ENCODE assay signal across 11 cellular contexts in the genomic region with DNA sequence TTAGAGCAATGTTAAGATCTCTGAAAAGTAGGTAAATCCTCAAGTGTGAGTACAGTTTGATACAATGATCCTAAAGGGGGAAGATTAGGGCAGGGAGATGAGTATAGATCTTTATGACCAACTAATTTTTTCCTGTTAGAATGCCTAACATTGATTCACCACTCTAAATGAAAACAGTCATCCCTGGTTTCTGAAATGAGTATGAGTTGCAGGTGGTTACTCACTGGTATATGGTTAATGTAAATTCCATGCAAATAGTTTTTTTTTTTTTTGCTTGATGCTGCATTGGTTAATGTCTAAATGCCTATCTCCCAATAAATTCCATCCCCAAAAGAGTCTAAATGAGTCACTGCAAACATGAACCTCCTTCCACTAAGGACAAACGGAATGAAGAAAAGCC. TPM values are rescaled to one million over a fixed set of nuclear protein-coding genes. Genes with fewer than 3 reads are reported as not detected.
A peak's percentile ranks its signal among the peaks of the same experiment; 100 is the strongest.
DNase-seq lines count a peak whose midpoint lies in the region; ATAC-seq and TF ChIP-seq lines count a peak whose summit lies in the region.
"Had no signal": no experiment of that assay in that cellular context is flagged by ENCODE, and none has a peak within 500 bp of the region (broad histone marks: within the 10 kb centered on the region; RNA-seq: fewer than 3 reads in every experiment).

No MANE protein-coding gene starts in this region.

- H4K91ac ChIP-seq in neuronal stem cell (ENCODE audit: low read depth, low read length, poor library complexity): no peak overlapping the region

- H3K14ac ChIP-seq in neuronal stem cell (ENCODE audit: low read length): no peak overlapping the region

- TF ChIP-seq CTCF in foreskin fibroblast (IDR thresholded peaks at IDR 0.05; ENCODE audit: low read depth, low read length): no peak
- no peak for TF ChIP-seq CTCF in OCI-LY7 (conservative IDR thresholded peaks at IDR 0.05; ENCODE audit: low read length)
- no peak for TF ChIP-seq CTCF in adrenal gland (IDR thresholded peaks at IDR 0.05)
- TF ChIP-seq CTCF in ascending aorta (IDR thresholded peaks at IDR 0.05): no peak

- no peak overlapping the region for H2BK15ac ChIP-seq in neuronal stem cell (ENCODE audit: low read length)

- peak; percentile 88 for ATAC-seq in GM18520 (IDR thresholded peaks at IDR 0.05; ENCODE audit: unreplicated experiment)
- ATAC-seq in GM21723 (IDR thresholded peaks at IDR 0.05; ENCODE audit: unreplicated experiment): peak; percentile 38
- peak; percentile 63 for ATAC-seq in HG03460 (IDR thresholded peaks at IDR 0.05; ENCODE audit: unreplicated experiment)

- H3K9me3 ChIP-seq in OCI-LY7 (ENCODE audit: low read length) (no peaks in the 10 kb centered on the region), neuronal stem cell (replicated peaks in 1 of 2; ENCODE audit: control insufficient read depth in 2 of 2, insufficient read depth in 1 of 2, low read depth in 1 of 2, low read length in 2 of 2) (no peaks in the 10 kb centered on the region), adrenal gland (replicated peaks in 1 of 3) (no peaks in the 10 kb centered on the region), ascending aorta (no peaks in the 10 kb centered on the region)

- no peaks in the 10 kb centered on the region for H4K20me1 ChIP-seq in OCI-LY7 (ENCODE audit: insufficient read depth, low read length)

- H3K36me3 ChIP-seq in OCI-LY7 (ENCODE audit: insufficient read depth, low read length) (no peaks in the 10 kb centered on the region), neuronal stem cell (replicated peaks in 1 of 2; ENCODE audit: control insufficient read depth in 2 of 2, insufficient read depth in 2 of 2, low read length in 2 of 2) (no peaks in the 10 kb centered on the region), adrenal gland (replicated peaks in 1 of 2) (no peaks in the 10 kb centered on the region), ascending aorta (no peaks in the 10 kb centered on the region)
- H3K36me3 ChIP-seq: cardiac muscle cell had no signal

- no peak overlapping the region for H2BK12ac ChIP-seq in neuronal stem cell (ENCODE audit: low read length)

- no TSS peak for BruUV-seq in OCI-LY7 (replicated peaks; lab: Mats Ljungman, UMichigan)

- no peak overlapping the region for H3K4ac ChIP-seq in neuronal stem cell (ENCODE audit: low read length)

- H3K79me1 ChIP-seq in neuronal stem cell (ENCODE audit: low read depth, low read length): no peaks in the 10 kb centered on the region

- H3K9ac ChIP-seq in neuronal stem cell (ENCODE audit: low read depth, low read length, poor library complexity): no peak overlapping the region

- WGBS in neuronal stem cell (ENCODE audit: extremely low coverage in 2 of 2, insufficient read length in 2 of 2, insufficient replicate concordance in 1 of 2), 2 donors: no CpG with 5 or more reads among the region's 1 CpG
- WGBS in adrenal gland, 4 donors: 74 to 95% (median 76%) methylated on average over 1 of the region's 1 CpG

- no peaks in the 10 kb centered on the region for H3K9me2 ChIP-seq in OCI-LY7 (ENCODE audit: insufficient read depth, low read length)

- no peak overlapping the region for H2AK5ac ChIP-seq in neuronal stem cell (ENCODE audit: low read depth, low read length)

- H2BK5ac ChIP-seq in neuronal stem cell (ENCODE audit: low read length): no peak overlapping the region

- H3K27ac ChIP-seq in OCI-LY7 (ENCODE audit: low read depth, low read length, poor library complexity, severe bottlenecking) (no peak overlapping the region), neuronal stem cell (replicated peaks; ENCODE audit: low read length) (no peak overlapping the region), adrenal gland (no peak overlapping the region), ascending aorta (no peak overlapping the region)
- H3K27ac ChIP-seq: cardiac muscle cell had no signal

- H3K4me3 ChIP-seq in foreskin fibroblast (ENCODE audit: low read depth in 1 of 2, low read length in 2 of 2) (no peak overlapping the region), OCI-LY7 (ENCODE audit: low read depth, low read length, poor library complexity, severe bottlenecking) (no peak overlapping the region), neuronal stem cell (ENCODE audit: low read length in 2 of 2) (no peak overlapping the region), adrenal gland (no peak overlapping the region), ascending aorta (no peak overlapping the region)
- H3K4me3 ChIP-seq: cardiac muscle cell had no signal

- POLR2A ChIA-PET in OCI-LY7 (lab: Charles Lee): no interaction called here

- H3K4me2 ChIP-seq in OCI-LY7 (ENCODE audit: low read length) (no peak overlapping the region), neuronal stem cell (ENCODE audit: insufficient read depth, low read length, poor library complexity, severe bottlenecking) (no peak overlapping the region)

- H2AFZ ChIP-seq in OCI-LY7 (ENCODE audit: low read length): no peak overlapping the region
- H2AFZ ChIP-seq in neuronal stem cell (ENCODE audit: low read length): no peak overlapping the region

- no peak overlapping the region for H2BK120ac ChIP-seq in neuronal stem cell (ENCODE audit: low read depth, low read length)

- H4K8ac ChIP-seq in neuronal stem cell (ENCODE audit: low read depth, low read length): no peak overlapping the region

- DNase-seq in foreskin fibroblast (peak; percentile 69 to 77), OCI-LY7 (ENCODE audit: low spot score) (no peak), neuronal stem cell (ENCODE audit: low spot score) (no peak), adrenal gland (no peak), ascending aorta (ENCODE audit: low spot score in 2 of 2) (no peak)
- DNase-seq: activated CD4-positive, CD25-positive, alpha-beta regulatory T cell treated with anti-CD3 and anti-CD28 coated beads, Interleukin-2, amount 50 U/mL, for 72 hours; nephron progenitor cell had no signal

- H3K23ac ChIP-seq in neuronal stem cell (ENCODE audit: low read depth, low read length, poor library complexity): no peak overlapping the region

- no peaks in the 10 kb centered on the region for H3K79me2 ChIP-seq in OCI-LY7 (ENCODE audit: insufficient read depth, low read depth, low read length)

- no peaks in the 10 kb centered on the region for H3K27me3 ChIP-seq in neuronal stem cell (ENCODE audit: control insufficient read depth in 3 of 3, insufficient read depth in 3 of 3, low read depth in 1 of 3, low read length in 3 of 3)
- no peaks in the 10 kb centered on the region for H3K27me3 ChIP-seq in adrenal gland
- H3K27me3 ChIP-seq in ascending aorta: no peaks in the 10 kb centered on the region
- H3K27me3 ChIP-seq: cardiac muscle cell had no signal

- no peak overlapping the region for H3K18ac ChIP-seq in neuronal stem cell (ENCODE audit: low read length)

- CTCF ChIA-PET in OCI-LY7 (lab: Charles Lee; ENCODE audit: unreplicated experiment): no interaction called here

- no peak for TF ChIP-seq POLR2A in adrenal gland (IDR thresholded peaks at IDR 0.05)

- H3K4me1 ChIP-seq in OCI-LY7 (ENCODE audit: insufficient read depth, low read length, poor library complexity, severe bottlenecking): no peaks in the 10 kb centered on the region
- no peaks in the 10 kb centered on the region for H3K4me1 ChIP-seq in neuronal stem cell (ENCODE audit: control insufficient read depth in 2 of 2, insufficient read depth in 1 of 2, low read depth in 1 of 2, low read length in 2 of 2)
- no peaks in the 10 kb centered on the region for H3K4me1 ChIP-seq in adrenal gland (replicated peaks in 1 of 2)
- no peaks in the 10 kb centered on the region for H3K4me1 ChIP-seq in ascending aorta

- intact Hi-C loops in OCI-LY7 (cut with micrococcal nuclease; ENCODE audit: unreplicated experiment): no loop called here
- intact Hi-C loops in adrenal gland (cut with DNase I): no loop called here
- intact Hi-C loops in ascending aorta (cut with DNase I): no loop called here

RNA-seq across cellular contexts. Expression of a gene that starts 55.0 kb away (rescaled TPM):
- total RNA-seq in OCI-LY7 (2014; rRNA removed; shearing (Covaris generic)): not detected in 2 replicates
- total RNA-seq in OCI-LY7 (2022): not detected in 2 replicates
- polyA plus RNA-seq in neuronal stem cell (2013, experiment 1 of 2): not detected
- not detected for polyA plus RNA-seq in neuronal stem cell (2013, experiment 2 of 2)
- under 1 TPM in 2 of 8 donors, not detected in 6; 0.28 to 0.37 TPM for total RNA-seq in adrenal gland
- polyA plus RNA-seq in adrenal gland: 1 to 10 TPM in 1 of 3 donors, not detected in 2; 1.3 TPM
- total RNA-seq in ascending aorta: not detected
- total RNA-seq: cardiac muscle cell had no signal
- polyA plus RNA-seq: cardiac muscle cell had no signal

RNA-seq across cellular contexts. Expression of a gene that starts 57.3 kb away (rescaled TPM):
- total RNA-seq in OCI-LY7 (2014; rRNA removed; shearing (Covaris generic)): not detected in 2 replicates
- total RNA-seq in OCI-LY7 (2022) (not detected in 2 replicates), adrenal gland (under 1 TPM in 1 of 8 donors, not detected in 7; 0.11 TPM), ascending aorta (not detected)
- polyA plus RNA-seq in neuronal stem cell (2013, experiment 1 of 2): not detected
- 0.08 TPM for polyA plus RNA-seq in neuronal stem cell (2013, experiment 2 of 2)
- polyA plus RNA-seq in adrenal gland: not detected
- total RNA-seq: cardiac muscle cell had no signal

Comparison
In these comparisons a context has a peak if more than half of its experiments do, and no peak if none do; other contexts are left out.
1. ATAC-seq: peak in every context shown above with its lines; median percentile 88 in GM18520; 63 in HG03460; 38 in GM21723.
2. DNase-seq: peak in foreskin fibroblast (2 of 2); none in OCI-LY7 (single experiment), neuronal stem cell (single experiment), adrenal gland (0 of 7) and ascending aorta (0 of 2).